30 cellular contexts compared by ENCODE assay signal in genomic region chr3:35883929-35884328, GRCh38.
"Had no signal": no experiment of that assay in that cellular context is flagged by ENCODE, and none has a peak within 500 bp of the region (broad histone marks: within the 10 kb centered on the region; RNA-seq: fewer than 3 reads in every experiment).

No MANE protein-coding gene starts in this region.

- H3K36me3 ChIP-seq: left lung, lower lobe of right lung, neural progenitor cell, neutrophil, right atrium auricular region, right lobe of liver, stomach, thyroid gland, transverse colon, upper lobe of left lung, vagina had no signal

- H2AFZ ChIP-seq: neural progenitor cell, parathyroid adenoma had no signal

- H3K36me3 Mint-ChIP-seq: immature natural killer cell, natural killer cell, neural progenitor cell had no signal

- H3K27ac ChIP-seq: left lung, lower lobe of right lung, neural progenitor cell, neutrophil, parathyroid adenoma, right atrium auricular region, right lobe of liver, stomach, testis, thyroid gland, transverse colon, upper lobe of left lung, vagina had no signal

- ATAC-seq: left colon; left lung; lower lobe of right lung; natural killer cell; right lobe of liver; stimulated activated naive B cell treated with anti-CD40 and anti-IgM and Interleukin-4, amounts not matched to agents 10 μg/mL and 1 μg/mL and 100 μg/mL, for 72 hours; stimulated activated naive CD8-positive, alpha-beta T cell treated with anti-CD3 and anti-CD28 coated beads, Interleukin-15, Interleukin-2, amounts not matched to agents 100 U/mL and 50 U/mL, for 24 hours had no signal

- H3K4me1 Mint-ChIP-seq: immature natural killer cell; mesothelial cell of epicardium; naive B cell; natural killer cell; stimulated activated naive B cell treated with anti-CD40 and anti-IgM and Interleukin-4, amounts not matched to agents 10 μg/mL and 1 μg/mL and 100 μg/mL, for 72 hours had no signal

- FAIRE-seq: islet of Langerhans, kidney had no signal

- H3K9me3 ChIP-seq: neutrophil, right lobe of liver, testis, thyroid gland, transverse colon, vagina had no signal

- H3K4me3 Mint-ChIP-seq: immature natural killer cell; mesothelial cell of epicardium; naive B cell; natural killer cell; nephron progenitor cell; neural progenitor cell; stimulated activated naive B cell treated with anti-CD40 and anti-IgM and Interleukin-4, amounts not matched to agents 10 μg/mL and 1 μg/mL and 100 μg/mL, for 72 hours had no signal

- H3K27me3 ChIP-seq: left lung, neural progenitor cell, neutrophil, right atrium auricular region, right lobe of liver, stomach, testis, thyroid gland, transverse colon, upper lobe of left lung, vagina had no signal

- H3K4me1 ChIP-seq: left lung, lower lobe of right lung, neural progenitor cell, parathyroid adenoma, right atrium auricular region, right lobe of liver, stomach, testis, thyroid gland, transverse colon, upper lobe of left lung, vagina had no signal

- H3K79me2 ChIP-seq: parathyroid adenoma had no signal

- H3K4me2 ChIP-seq: neural progenitor cell had no signal

- H3K4me3 ChIP-seq: left lung, lower lobe of right lung, neural progenitor cell, right atrium auricular region, right lobe of liver, stomach, testis, thyroid gland, transverse colon, upper lobe of left lung, vagina had no signal

- DNase-seq: immature natural killer cell; kidney; left colon; left lung; lower lobe of right lung; mammary epithelial cell; mesendoderm; naive B cell; natural killer cell; nephron progenitor cell; occipital lobe; right lobe of liver; stimulated activated CD4-positive, alpha-beta T cell treated with anti-CD3 and anti-CD28 coated beads, Interleukin-12 subunit alpha, Interleukin-12 subunit beta, amount 100 ng/mL, for 4 hours; stimulated activated CD4-positive, alpha-beta T cell treated with anti-CD3 and anti-CD28 coated beads, Interleukin-15, amount 100 ng/mL, for 24 hours; stimulated activated CD4-positive, alpha-beta T cell treated with anti-CD3 and anti-CD28 coated beads, Interleukin-2, amount 100 ng/mL, for 24 hours; stimulated activated CD4-positive, alpha-beta T cell treated with anti-CD3 and anti-CD28 coated beads, Interleukin-4, amount 100 ng/mL, for 1 hour; stimulated activated naive B cell treated with anti-CD40 and anti-IgM and Interleukin-4, amounts not matched to agents 10 μg/mL and 1 μg/mL and 100 μg/mL, for 72 hours; stimulated activated naive CD8-positive, alpha-beta T cell treated with anti-CD3 and anti-CD28 coated beads, Interleukin-15, Interleukin-2, amounts not matched to agents 100 U/mL and 50 U/mL, for 24 hours; stomach; testis; thyroid gland; transverse colon; upper lobe of left lung had no signal

- H3K27ac Mint-ChIP-seq: immature natural killer cell; mesothelial cell of epicardium; naive B cell; natural killer cell; nephron progenitor cell; neural progenitor cell; stimulated activated naive B cell treated with anti-CD40 and anti-IgM and Interleukin-4, amounts not matched to agents 10 μg/mL and 1 μg/mL and 100 μg/mL, for 72 hours had no signal
